Comparison of ENCODE assay signal across 26 cellular contexts in genomic region chr16:12028220-12028619, GRCh38. TPM values are rescaled to one million over a fixed set of nuclear protein-coding genes. Genes with fewer than 3 reads are reported as not detected.
DNase-seq lines count a peak whose midpoint lies in the region; FAIRE-seq and TF ChIP-seq lines count a peak whose summit lies in the region.
"Had no signal": no experiment of that assay in that cellular context is flagged by ENCODE, and none has a peak within 500 bp of the region (broad histone marks: within the 10 kb centered on the region; RNA-seq: fewer than 3 reads in every experiment).

No MANE protein-coding gene starts in this region.

- H3K4me1 ChIP-seq in OCI-LY3 (ENCODE audit: low read length) (peaks cover 47% of the 10 kb centered on the region), mammary epithelial cell (ENCODE audit: insufficient read depth, low read length) (peaks cover 26% of the 10 kb centered on the region), keratinocyte (ENCODE audit: control insufficient read depth, extremely low read depth, insufficient read depth, low read length) (peaks cover 37% of the 10 kb centered on the region), stomach (peaks cover 0 to 29% (median 12%) of the 10 kb centered on the region in 4 donors)

- H3K36me3 Mint-ChIP-seq in Calu3 (ENCODE audit: insufficient read depth, unreplicated experiment) = peaks cover 14% of the 10 kb centered on the region

- FAIRE-seq in keratinocyte (lab: Jason Lieb, UNC) = no peak
- FAIRE-seq: A204.1, GM12891, H54 had no signal

- no peak for TF ChIP-seq POLR2A in stomach (IDR thresholded peaks at IDR 0.05)

- H3K27ac Mint-ChIP-seq in Calu3 (ENCODE audit: unreplicated experiment) = no peak overlapping the region

- H3K27me3 Mint-ChIP-seq in Calu3 (ENCODE audit: unreplicated experiment) = no peaks in the 10 kb centered on the region
- H3K27me3 Mint-ChIP-seq: CD4-positive, alpha-beta memory T cell had no signal

- H3K27ac ChIP-seq in OCI-LY3 (ENCODE audit: low read length) = no peak overlapping the region
- no peak overlapping the region for H3K27ac ChIP-seq in mammary epithelial cell (ENCODE audit: insufficient read depth, low read depth, low read length)
- H3K27ac ChIP-seq in keratinocyte (ENCODE audit: control insufficient read depth, insufficient read depth, low read length) = peak overlapping the region; percentile 94
- no peak overlapping the region for H3K27ac ChIP-seq in stomach
- H3K27ac ChIP-seq: BLaER1 treated with 17β-estradiol and CSF1 and Interleukin-3, amounts not matched to agents 10 nM and 100 nM had no signal

- peaks cover 62% of the 10 kb centered on the region for H3K4me1 Mint-ChIP-seq in Calu3 (ENCODE audit: low read depth, unreplicated experiment)

- H3K9me1 ChIP-seq in keratinocyte (ENCODE audit: control insufficient read depth, extremely low read depth, insufficient read depth, low read length) = no peaks in the 10 kb centered on the region

- H2AFZ ChIP-seq in OCI-LY3 (ENCODE audit: low read depth, low read length) = no peak overlapping the region
- H2AFZ ChIP-seq in mammary epithelial cell (ENCODE audit: low read depth, low read length) = no peak overlapping the region
- H2AFZ ChIP-seq in keratinocyte (ENCODE audit: control insufficient read depth, low read length) = no peak overlapping the region

- H3K9ac ChIP-seq in OCI-LY3 (ENCODE audit: low read length) (no peak overlapping the region), mammary epithelial cell (ENCODE audit: insufficient read depth, low read length) (no peak overlapping the region), keratinocyte (ENCODE audit: control insufficient read depth, extremely low read depth, insufficient read depth, low read length) (peak overlapping the region; percentile 86)
- H3K9ac ChIP-seq: BLaER1 treated with 17β-estradiol and CSF1 and Interleukin-3, amounts not matched to agents 10 nM and 100 nM had no signal

- H3K9me3 Mint-ChIP-seq in Calu3 (ENCODE audit: low read depth, unreplicated experiment) = no peaks in the 10 kb centered on the region

- CTCF ChIA-PET in Calu3 (lab: Charles Lee) (no interaction called here), mammary epithelial cell (lab: Charles Lee; ENCODE audit: low non-redundant PET) (no interaction called here)

- H4K20me1 ChIP-seq in OCI-LY3 (ENCODE audit: insufficient read depth, low read length) = no peaks in the 10 kb centered on the region
- H4K20me1 ChIP-seq in mammary epithelial cell (ENCODE audit: insufficient read depth, low read length) = no peaks in the 10 kb centered on the region
- H4K20me1 ChIP-seq in keratinocyte (ENCODE audit: control insufficient read depth, extremely low read depth, insufficient read depth, low read length) = no peaks in the 10 kb centered on the region

- H3K79me2 ChIP-seq in OCI-LY3 (ENCODE audit: low read length) (no peaks in the 10 kb centered on the region), mammary epithelial cell (ENCODE audit: insufficient read depth, low read length) (no peaks in the 10 kb centered on the region), keratinocyte (ENCODE audit: control insufficient read depth, insufficient read depth, low read length) (peaks cover 14% of the 10 kb centered on the region)

- H3K4me3 ChIP-seq in OCI-LY3 (ENCODE audit: low read length) (no peak overlapping the region), mammary epithelial cell (replicated peaks in 1 of 3; ENCODE audit: insufficient read depth in 1 of 3, low read depth in 2 of 3, low read length in 3 of 3) (no peak overlapping the region), keratinocyte (ENCODE audit: control insufficient read depth in 2 of 3, extremely low read depth in 1 of 3, insufficient read depth in 2 of 3, low read depth in 1 of 3, low read length in 3 of 3) (peak overlapping the region; percentile 36 to 84 (median 72)), stomach (no peak overlapping the region)
- H3K4me3 ChIP-seq: BLaER1 treated with 17β-estradiol and CSF1 and Interleukin-3, amounts not matched to agents 10 nM and 100 nM had no signal

- H3K4me3 Mint-ChIP-seq in Calu3 (ENCODE audit: low read depth, unreplicated experiment) = peak overlapping the region; percentile 68
- H3K4me3 Mint-ChIP-seq: CD4-positive, alpha-beta memory T cell had no signal

- no TSS peak for BruUV-seq in Calu3 (replicated peaks; lab: Mats Ljungman, UMichigan)
- BruUV-seq in mammary epithelial cell (replicated peaks; lab: Mats Ljungman, UMichigan) = no TSS peak

- in situ Hi-C loops in mammary epithelial cell (cut with MboI; ENCODE audit: low sequenced_read_pairs in 2 of 2) = no loop called here

- H3K27me3 ChIP-seq in OCI-LY3 (ENCODE audit: low read depth, low read length) (no peaks in the 10 kb centered on the region), mammary epithelial cell (ENCODE audit: insufficient read depth, low read length) (no peaks in the 10 kb centered on the region), keratinocyte (ENCODE audit: control insufficient read depth, extremely low read depth, insufficient read depth, low read length) (no peaks in the 10 kb centered on the region), stomach (no peaks in the 10 kb centered on the region)
- H3K27me3 ChIP-seq: BLaER1 treated with 17β-estradiol and CSF1 and Interleukin-3, amounts not matched to agents 10 nM and 100 nM had no signal

- H3K9me3 ChIP-seq in OCI-LY3 (ENCODE audit: insufficient read depth, low read length) (no peaks in the 10 kb centered on the region), mammary epithelial cell (replicated peaks; ENCODE audit: insufficient read depth, low read length) (no peaks in the 10 kb centered on the region), keratinocyte (ENCODE audit: control insufficient read depth, low read depth, low read length) (no peaks in the 10 kb centered on the region), stomach (no peaks in the 10 kb centered on the region)
- H3K9me3 ChIP-seq: BLaER1 treated with 17β-estradiol and CSF1 and Interleukin-3, amounts not matched to agents 10 nM and 100 nM had no signal

- no peak for TF ChIP-seq CTCF in Calu3 (IDR thresholded peaks at IDR 0.05; ENCODE audit: unreplicated experiment)
- TF ChIP-seq CTCF in OCI-LY3 (IDR thresholded peaks at IDR 0.05; ENCODE audit: low read depth, low read length) = no peak
- TF ChIP-seq CTCF in mammary epithelial cell (conservative IDR thresholded peaks at IDR 0.05 in 1 of 2, IDR thresholded peaks at IDR 0.05 in 1 of 2; ENCODE audit: extremely low read depth in 1 of 2, insufficient read depth in 1 of 2, low read depth in 1 of 2, low read length in 2 of 2) = no peak
- TF ChIP-seq CTCF in keratinocyte (optimal IDR thresholded peaks at IDR 0.05 in 1 of 3, IDR thresholded peaks at IDR 0.05 in 1 of 3, conservative IDR thresholded peaks at IDR 0.05 in 1 of 3; ENCODE audit: extremely low read depth in 1 of 3, insufficient read depth in 2 of 3, low read length in 3 of 3) = no peak
- TF ChIP-seq CTCF in GM20000 (IDR thresholded peaks at IDR 0.05; ENCODE audit: extremely low read depth, missing control alignments) = no peak
- no peak for TF ChIP-seq CTCF in stomach (IDR thresholded peaks at IDR 0.05)

- no peak for TF ChIP-seq EP300 in stomach (IDR thresholded peaks at IDR 0.05)

- 100% methylated on average over 2 of the region's 2 CpGs for WGBS in mammary epithelial cell (ENCODE audit: low coverage, missing lambda C conversion rate)
- WGBS in stomach, 5 donors = 90 to 98% (median 93%) methylated on average over 2 of the region's 2 CpGs

- peak overlapping the region; percentile 87 for H3K4me2 ChIP-seq in OCI-LY3 (ENCODE audit: low read length)
- H3K4me2 ChIP-seq in mammary epithelial cell (ENCODE audit: insufficient read depth, low read depth, low read length) = peak overlapping the region; percentile 68
- H3K4me2 ChIP-seq in keratinocyte (ENCODE audit: control insufficient read depth, extremely low read depth, insufficient read depth, low read depth, low read length) = peak overlapping the region; percentile 87
- H3K4me2 ChIP-seq: BLaER1 treated with 17β-estradiol and CSF1 and Interleukin-3, amounts not matched to agents 10 nM and 100 nM had no signal

- dilution Hi-C loops in mammary epithelial cell (cut with HindIII; ENCODE audit: low sequenced_read_pairs) = no loop called here
- dilution Hi-C loops in keratinocyte (cut with MboI; ENCODE audit: extremely low pct_ligation_motif_present, low sequenced_read_pairs) = no loop called here

- intact Hi-C loops in Calu3 (cut with micrococcal nuclease; ENCODE audit: unreplicated experiment) (no loop called here), mammary epithelial cell (cut with micrococcal nuclease) (no loop called here), stomach (cut with DNase I; ENCODE audit: low total_unique reads) (no loop called here)

- H3K36me3 ChIP-seq in OCI-LY3 (replicated peaks; ENCODE audit: low read depth, low read length) = no peaks in the 10 kb centered on the region
- H3K36me3 ChIP-seq in mammary epithelial cell (ENCODE audit: insufficient read depth, low read length) = no peaks in the 10 kb centered on the region
- no peaks in the 10 kb centered on the region for H3K36me3 ChIP-seq in keratinocyte (ENCODE audit: control insufficient read depth in 2 of 2, extremely low read depth in 1 of 2, insufficient read depth in 2 of 2, low read length in 2 of 2)
- peaks cover 4 to 22% (median 13%) of the 10 kb centered on the region in 4 donors for H3K36me3 ChIP-seq in stomach

- DNase-seq in Calu3 (no peak), mammary epithelial cell (no peak), keratinocyte (ENCODE audit: low read depth, low spot score) (no peak), HT-29 (ENCODE audit: low spot score) (no peak), GM20000 (ENCODE audit: low spot score) (no peak), stomach (no peak)
- no peak for DNase-seq in activated CD4-positive, CD25-positive, alpha-beta regulatory T cell treated with anti-CD3 and anti-CD28 coated beads, Interleukin-2, amount 50 U/mL, for 72 hours
- DNase-seq: CD4-positive, alpha-beta memory T cell; COR-L47; DMS 273 treated with DMSO at 0.1 percent for 48 hours; DMS79; GF-D8; KG1; NCI-H1092; NCI-H1436; NCI-H187; NCI-H2081 treated with DMSO at 0.1 percent for 48 hours; NCI-H226; NCI-H510A; SHP77; T-helper 1 cell had no signal

RNA-seq across cellular contexts. Expression of gene SNX29, which starts 51.7 kb away (rescaled TPM):
- total RNA-seq in Calu3 (2022) (18.5 and 18.7 TPM in 2 replicates), mammary epithelial cell (10 to 100 TPM; 10.3 to 12.1 TPM), stomach (10 to 100 TPM; 17.1 to 37.5 (median 18.9) TPM)
- polyA plus RNA-seq in mammary epithelial cell (3.8 TPM), keratinocyte (9.6 to 17.5 TPM (median 11.3 TPM) in 3 replicates), stomach (1 to 10 TPM; 3.0 to 4.7 (median 3.7) TPM)
- polyA minus RNA-seq in mammary epithelial cell (16.1 TPM), keratinocyte (28.2 to 66.1 TPM (median 43.5 TPM) in 3 replicates)
- polyA plus RNA-seq in keratinocyte (2011; ENCODE audit: low read depth) = 6.9 TPM
- 9.3 and 9.6 TPM in 2 replicates for polyA plus RNA-seq in keratinocyte (2011; cell fraction: cytosol; rRNA removed)
- 16.4 and 18.3 TPM in 2 replicates for polyA plus RNA-seq in keratinocyte (2011; cell fraction: nucleus; rRNA removed)
- polyA plus RNA-seq in keratinocyte (2012; ENCODE audit: low replicate concordance) = 5.3 and 13.7 TPM in 2 replicates
- 16.3 TPM for polyA minus RNA-seq in keratinocyte (2011; cell fraction: cytosol; rRNA and poly(A)+ RNA removed)
- 23.1 and 39.7 TPM in 2 replicates for polyA minus RNA-seq in keratinocyte (2011; cell fraction: nucleus; rRNA and poly(A)+ RNA removed)
- 4.9 and 7.9 TPM in 2 replicates for total RNA-seq in HT-29 (2014; rRNA removed; shearing (Covaris generic))

Comparison
In these comparisons a context has a peak if more than half of its experiments do, and no peak if none do; other contexts are left out.
1. H3K4me3 ChIP-seq: peak in keratinocyte (3 of 3); none in OCI-LY3 (single experiment), mammary epithelial cell (0 of 3) and stomach (0 of 4).
2. Peak in every context shown above with its lines, with median percentiles within 50 percentile points of each other: H3K4me2 ChIP-seq.